ENCODE assay signal across 9 cellular contexts in genomic region chr2:229715895-229716507, GRCh38. TPM values are rescaled to one million over a fixed set of nuclear protein-coding genes. Genes with fewer than 3 reads are reported as not detected.
DNase-seq lines count a peak whose midpoint lies in the region; ATAC-seq, FAIRE-seq and TF ChIP-seq lines count a peak whose summit lies in the region.
"Had no signal": no experiment of that assay in that cellular context is flagged by ENCODE, and none has a peak within 500 bp of the region (broad histone marks: within the 10 kb centered on the region; RNA-seq: fewer than 3 reads in every experiment).

No MANE protein-coding gene starts in this region.

- no peak overlapping the region for H2AFZ ChIP-seq in H9 (ENCODE audit: low read length)

- no peak overlapping the region for H4K91ac ChIP-seq in H9 (ENCODE audit: insufficient read length, low read depth, low read length)

- no peak overlapping the region for H3K23ac ChIP-seq in H9 (ENCODE audit: insufficient read length, low read depth, low read length)

- no CpG with 5 or more reads among the region's 4 CpGs for WGBS in H9 (ENCODE audit: extremely low coverage, insufficient read length, low lambda C conversion rate)

- no peak overlapping the region for H3K27ac ChIP-seq in H9 (ENCODE audit: insufficient read length, low read depth, low read length)
- H3K27ac ChIP-seq in kidney (ENCODE audit: low read depth in 2 of 2, low read length in 2 of 2), result no peak overlapping the region
- H3K27ac ChIP-seq: epithelial cell of prostate had no signal

- H3K9ac ChIP-seq in H9 (ENCODE audit: extremely low read depth, insufficient read length, low read length) (no peak overlapping the region), kidney (ENCODE audit: low read length in 2 of 2) (no peak overlapping the region)

- no peak overlapping the region for H3K4ac ChIP-seq in H9 (ENCODE audit: low read depth, low read length)

- H4K5ac ChIP-seq in H9 (ENCODE audit: insufficient read length, low read depth, low read length), result no peak overlapping the region

- H3K79me1 ChIP-seq in H9 (ENCODE audit: insufficient read depth, low read depth, low read length, poor library complexity, severe bottlenecking), result no peaks in the 10 kb centered on the region

- peak overlapping the region in 1 of 2 experiments; percentile 80; a peak in 2 of 5 replicates for H3K4me3 Mint-ChIP-seq in H9
- peak overlapping the region; percentile 67 for H3K4me3 Mint-ChIP-seq in activated naive CD4-positive, alpha-beta T cell treated with anti-CD3 and anti-CD28 coated beads, Interleukin-2, amount 50 U/mL, for 24 hours

- H2BK12ac ChIP-seq in H9 (ENCODE audit: insufficient read length, low read depth, low read length), result no peak overlapping the region

- H4K8ac ChIP-seq in H9 (replicated peaks; ENCODE audit: insufficient read length, low read depth, low read length), result no peak overlapping the region

- H3K14ac ChIP-seq in H9 (ENCODE audit: insufficient read depth, low read length), result no peak overlapping the region

- FAIRE-seq in kidney (lab: Jason Lieb, UNC), result no peak

- peaks cover 14 to 17% of the 10 kb centered on the region in 2 experiments for H3K4me1 Mint-ChIP-seq in H9
- H3K4me1 Mint-ChIP-seq in activated naive CD4-positive, alpha-beta T cell treated with anti-CD3 and anti-CD28 coated beads, Interleukin-2, amount 50 U/mL, for 24 hours, result peaks cover 8% of the 10 kb centered on the region

- no peak overlapping the region for H3K27ac Mint-ChIP-seq in H9
- no peak overlapping the region for H3K27ac Mint-ChIP-seq in activated naive CD4-positive, alpha-beta T cell treated with anti-CD3 and anti-CD28 coated beads, Interleukin-2, amount 50 U/mL, for 24 hours

- ATAC-seq in HG02885 (IDR thresholded peaks at IDR 0.05; ENCODE audit: poor library complexity, unreplicated experiment) (no peak), GM18858 (IDR thresholded peaks at IDR 0.05; ENCODE audit: unreplicated experiment) (no peak)

- H2BK120ac ChIP-seq in H9 (ENCODE audit: low read depth, low read length, poor library complexity, severe bottlenecking), result no peak overlapping the region

- no peak overlapping the region for H3K56ac ChIP-seq in H9 (ENCODE audit: insufficient read length, low read depth, low read length)

- H2AK5ac ChIP-seq in H9 (ENCODE audit: insufficient read length, low read length), result no peak overlapping the region

- peaks cover 18% of the 10 kb centered on the region for H3K23me2 ChIP-seq in H9 (ENCODE audit: insufficient read length, low read depth, low read length, poor library complexity, severe bottlenecking)

- H3K9me3 Mint-ChIP-seq in H9, result peaks cover 3 to 4% of the 10 kb centered on the region in 2 experiments; a peak in 2 of 5 replicates
- H3K9me3 Mint-ChIP-seq in activated naive CD4-positive, alpha-beta T cell treated with anti-CD3 and anti-CD28 coated beads, Interleukin-2, amount 50 U/mL, for 24 hours, result no peaks in the 10 kb centered on the region

- no peaks in the 10 kb centered on the region for H3K79me2 ChIP-seq in H9 (ENCODE audit: insufficient read depth, low read length)

- no peak overlapping the region for H2BK15ac ChIP-seq in H9 (ENCODE audit: low read depth, low read length)

- no peaks in the 10 kb centered on the region; a peak in 2 of 7 replicates for H3K36me3 Mint-ChIP-seq in H9 (ENCODE audit: insufficient read depth in 1 of 3, low read depth in 3 of 3)
- H3K36me3 Mint-ChIP-seq in activated naive CD4-positive, alpha-beta T cell treated with anti-CD3 and anti-CD28 coated beads, Interleukin-2, amount 50 U/mL, for 24 hours, result no peaks in the 10 kb centered on the region

- H3K27me3 Mint-ChIP-seq in H9 (ENCODE audit: low read depth), result peaks cover 70% of the 10 kb centered on the region
- peaks cover 47% of the 10 kb centered on the region for H3K27me3 Mint-ChIP-seq in activated naive CD4-positive, alpha-beta T cell treated with anti-CD3 and anti-CD28 coated beads, Interleukin-2, amount 50 U/mL, for 24 hours

- peak; percentile 23 to 30 for DNase-seq in AML-193 (lab: John Stamatoyannopoulos, UW)
- peak; percentile 55 for DNase-seq in H9
- peak; percentile 27 to 76 for DNase-seq in NCI-H524 (lab: John Stamatoyannopoulos, UW)
- no peak for DNase-seq in kidney
- DNase-seq in GM19240 (ENCODE audit: insufficient read length, low spot score), result no peak

- H2BK5ac ChIP-seq in H9 (ENCODE audit: insufficient read length, low read length), result no peak overlapping the region

- H3K27me3 ChIP-seq in H9 (ENCODE audit: insufficient read depth, low read length), result peaks cover 8% of the 10 kb centered on the region; the same call in 1 of the 2 replicates

- no peak overlapping the region for H3T11ph ChIP-seq in H9 (ENCODE audit: low read length)

- peak overlapping the region; percentile 41 for H3K4me2 ChIP-seq in H9 (ENCODE audit: insufficient read depth, insufficient read length, low read length)

- H3K18ac ChIP-seq in H9 (ENCODE audit: insufficient read length, low read depth, low read length), result no peak overlapping the region

- TF ChIP-seq CTCF in H9 (conservative IDR thresholded peaks at IDR 0.05), result peak; percentile 78
- peak; percentile 22 for TF ChIP-seq CTCF in kidney (IDR thresholded peaks at IDR 0.05; ENCODE audit: borderline replicate concordance, extremely low read depth, insufficient read depth)

- H4K20me1 ChIP-seq in H9 (ENCODE audit: control insufficient read depth, insufficient read depth, insufficient read length), result no peaks in the 10 kb centered on the region

- no peak overlapping the region for H3K4me3 ChIP-seq in kidney (ENCODE audit: low read length in 2 of 2)

- H3K36me3 ChIP-seq in kidney (ENCODE audit: control insufficient read depth in 1 of 2, insufficient read depth in 2 of 2, low read length in 2 of 2), result no peaks in the 10 kb centered on the region

- intact Hi-C loops in kidney (cut with DNase I), result no loop called here

- no peak overlapping the region for H2BK20ac ChIP-seq in H9 (ENCODE audit: low read depth, low read length, poor library complexity, severe bottlenecking)

- H3K4me1 ChIP-seq in H9 (ENCODE audit: insufficient read depth, low read length) (0 out of 2 replicates have a peak, but pooled peaks cover 2% of the 10 kb centered on the region), kidney (ENCODE audit: control insufficient read depth in 1 of 2, insufficient read depth in 1 of 2, low read depth in 1 of 2, low read length in 2 of 2) (peaks cover 0 to 5% of the 10 kb centered on the region in 2 donors)

- no peaks in the 10 kb centered on the region for H3K9me3 ChIP-seq in H9 (ENCODE audit: control insufficient read depth, low read depth, low read length)
- no peaks in the 10 kb centered on the region for H3K9me3 ChIP-seq in kidney (ENCODE audit: control insufficient read depth in 1 of 2, low read length in 2 of 2)

RNA-seq across cellular contexts. Expression of gene DNER, which starts 1.6 kb away (rescaled TPM):
- total RNA-seq in H9 (2021) (1.0 and 1.1 TPM in 2 replicates), kidney (16.5 TPM)
- polyA plus RNA-seq in kidney (ENCODE audit: insufficient read depth, low read depth, low replicate concordance), result 21.9 TPM

Comparison
In these comparisons a context has a peak if more than half of its experiments do, and no peak if none do; other contexts are left out.
1. DNase-seq: peak in AML-193 (2 of 2), H9 (single experiment) and NCI-H524 (2 of 2); none in kidney (single experiment) and GM19240 (single experiment).